31 cellular contexts compared by ENCODE assay signal in genomic region chr4:53595204-53595603, GRCh38. TPM values are rescaled to one million over a fixed set of nuclear protein-coding genes. Genes with fewer than 3 reads are reported as not detected.
"Had no signal": no experiment of that assay in that cellular context is flagged by ENCODE, and none has a peak within 500 bp of the region (broad histone marks: within the 10 kb centered on the region; RNA-seq: fewer than 3 reads in every experiment).

No MANE protein-coding gene starts in this region.

- H3K4me1 ChIP-seq: ascending aorta, prostate gland had no signal

- ATAC-seq: activated CD4-positive, CD25-positive, alpha-beta regulatory T cell treated with anti-CD3 and anti-CD28 coated beads, Interleukin-2, amount 50 U/mL, for 24 hours; effector memory CD8-positive, alpha-beta T cell; left cardiac atrium; naive thymus-derived CD4-positive, alpha-beta T cell; sciatic nerve; stimulated activated memory B cell treated with anti-CD40 and anti-IgM and Interleukin-4, amounts not matched to agents 10 μg/mL and 1 μg/mL and 100 μg/mL, for 72 hours; stimulated activated naive CD8-positive, alpha-beta T cell treated with anti-CD3 and anti-CD28 coated beads, Interleukin-15, amount 100 ng/mL, for 72 hours had no signal

- H3K9me3 ChIP-seq: ascending aorta, esophagus muscularis mucosa, ovary, prostate gland, thyroid gland, upper lobe of left lung, vagina had no signal

- FAIRE-seq: frontal cortex, small intestine had no signal

- DNase-seq: activated CD4-positive, alpha-beta T cell treated with anti-CD3 and anti-CD28 coated beads for 48 hours; activated CD4-positive, alpha-beta T cell treated with anti-CD3 and anti-CD28 coated beads, Interleukin-2, amount 50 U/mL, for 48 hours; activated CD8-positive, alpha-beta memory T cell treated with anti-CD3 and anti-CD28 coated beads for 24 hours; activated effector memory CD4-positive, alpha-beta T cell treated with Interleukin-2 at 50 U/mL for 16 hours; activated naive CD4-positive, alpha-beta T cell treated with anti-CD3 and anti-CD28 coated beads for 36 hours; activated naive CD8-positive, alpha-beta T cell treated with anti-CD3 and anti-CD28 coated beads, Interleukin-2, amount 10 ng/mL, durations not matched to agents 7 days and 5 days; caudate nucleus; cortex of kidney; effector memory CD8-positive, alpha-beta T cell; islet precursor cell; left cardiac atrium; midbrain; naive thymus-derived CD4-positive, alpha-beta T cell; ovary; retina; small intestine; stimulated activated CD4-positive, alpha-beta T cell treated with anti-CD3 and anti-CD28 coated beads, Interleukin-4, amount 100 ng/mL, for 24 hours; stimulated activated CD8-positive, alpha-beta memory T cell treated with anti-CD3 and anti-CD28 coated beads, Interleukin-4, amount 100 ng/mL, for 48 hours; stimulated activated naive CD8-positive, alpha-beta T cell treated with anti-CD3 and anti-CD28 coated beads, Interleukin-15, amount 100 ng/mL, for 72 hours; thyroid gland; upper lobe of left lung had no signal

- H3K36me3 ChIP-seq: ascending aorta, esophagus muscularis mucosa, ovary, prostate gland, thyroid gland, upper lobe of left lung, vagina had no signal

- H3K4me3 ChIP-seq: ascending aorta, esophagus muscularis mucosa, ovary, prostate gland, thyroid gland, upper lobe of left lung, vagina had no signal

- H3K27me3 ChIP-seq: ascending aorta, ovary, thyroid gland, upper lobe of left lung, vagina had no signal

- H3K27ac ChIP-seq: ascending aorta, esophagus muscularis mucosa, ovary, prostate gland, thyroid gland, upper lobe of left lung, vagina, VCaP had no signal

RNA-seq across cellular contexts. Expression of gene LNX1, which starts 3.9 kb away (rescaled TPM):
- total RNA-seq: activated naive CD8-positive, alpha-beta T cell treated with anti-CD3 and anti-CD28 coated beads, Interleukin-2, amount 10 ng/mL, durations not matched to agents 7 days and 5 days; naive thymus-derived CD4-positive, alpha-beta T cell; T-helper 1 cell treated with Interleukin-12 subunit alpha and Interleukin-12 subunit beta and Interleukin-4 antibody, amounts not matched to agents 30 ng/mL and 1 ng/mL, for 36 hours had no signal
